Comparison of ENCODE assay signal across 19 cellular contexts in genomic region chr1:1624443-1625403, GRCh38. TPM values are rescaled to one million over a fixed set of nuclear protein-coding genes. Genes with fewer than 3 reads are reported as not detected.
DNase-seq lines count a peak whose midpoint lies in the region; ATAC-seq and TF ChIP-seq lines count a peak whose summit lies in the region.
"Had no signal": no experiment of that assay in that cellular context is flagged by ENCODE, and none has a peak within 500 bp of the region (broad histone marks: within the 10 kb centered on the region; RNA-seq: fewer than 3 reads in every experiment).

No MANE protein-coding gene starts in this region.

- H3K27me3 ChIP-seq in right atrium auricular region (no peaks in the 10 kb centered on the region), heart right ventricle (peaks cover 0 to 16% (median 0%) of the 10 kb centered on the region in 7 donors), suprapubic skin (peaks cover 6% of the 10 kb centered on the region)
- H3K27me3 ChIP-seq: SJCRH30 had no signal

- intact Hi-C loops in Right ventricle myocardium inferior (cut with DNase I) = no loop called here
- intact Hi-C loops in heart right ventricle (cut with DNase I) = no loop called here

- TF ChIP-seq CTCF in right atrium auricular region (IDR thresholded peaks at IDR 0.05) = no peak
- TF ChIP-seq CTCF in heart right ventricle (IDR thresholded peaks at IDR 0.05) = no peak
- TF ChIP-seq CTCF in suprapubic skin (IDR thresholded peaks at IDR 0.05) = no peak

- H3K4me3 ChIP-seq in right atrium auricular region (no peak overlapping the region), heart right ventricle (peak overlapping the region in 7 of 10 donors; percentile 10 to 41 (median 18)), suprapubic skin (no peak overlapping the region)
- H3K4me3 ChIP-seq: SJCRH30, skin epidermis had no signal

- peak overlapping the region in 1 of 2 donors; percentile 43 for H3K27ac ChIP-seq in right atrium auricular region
- H3K27ac ChIP-seq in heart right ventricle = peak overlapping the region in 8 of 10 donors; percentile 44 to 83 (median 68)
- no peak overlapping the region for H3K27ac ChIP-seq in suprapubic skin
- H3K27ac ChIP-seq: SJCRH30, skin epidermis had no signal

- WGBS in heart right ventricle, 2 donors = 58 to 69% methylated on average over 38 of the region's 38 CpGs
- 79% methylated on average over 23 of the region's 38 CpGs for WGBS in suprapubic skin

- TF ChIP-seq POLR2A in suprapubic skin (IDR thresholded peaks at IDR 0.05) = no peak

- peak; percentile 50 for ATAC-seq in Right ventricle myocardium inferior
- ATAC-seq in heart right ventricle = peak; percentile 36 to 79 (median 67)
- no peak for ATAC-seq in GM21360 (IDR thresholded peaks at IDR 0.05; ENCODE audit: unreplicated experiment)
- no peak for ATAC-seq in HG03565 (IDR thresholded peaks at IDR 0.05; ENCODE audit: unreplicated experiment)

- no peaks in the 10 kb centered on the region for H3K9me3 ChIP-seq in right atrium auricular region
- no peaks in the 10 kb centered on the region for H3K9me3 ChIP-seq in heart right ventricle
- no peaks in the 10 kb centered on the region for H3K9me3 ChIP-seq in suprapubic skin
- H3K9me3 ChIP-seq: SJCRH30 had no signal

- H3K36me3 ChIP-seq in right atrium auricular region (peaks cover 13% of the 10 kb centered on the region), heart right ventricle (peaks cover 0 to 41% (median 8%) of the 10 kb centered on the region in 9 donors), suprapubic skin (peaks cover 9% of the 10 kb centered on the region)
- H3K36me3 ChIP-seq: SJCRH30 had no signal

- no peak for TF ChIP-seq EP300 in suprapubic skin (IDR thresholded peaks at IDR 0.05)

- DNase-seq in Right ventricle myocardium inferior (ENCODE audit: missing footprints) (peak; percentile 78), right atrium auricular region (ENCODE audit: low spot score) (no peak), NCI-H69 (lab: John Stamatoyannopoulos, UW) (peak; percentile 74), heart right ventricle (peak; percentile 72 to 76), suprapubic skin (ENCODE audit: low spot score in 2 of 2) (peak; percentile 67 to 78), epidermal melanocyte (ENCODE audit: insufficient read length, low spot score) (no peak)
- DNase-seq: activated CD4-positive, alpha-beta T cell treated with anti-CD3 and anti-CD28 coated beads for 1 hour; immature natural killer cell; Kasumi-1; mammary epithelial cell; naive B cell; NCI-H1105 treated with DMSO at 0.1 percent for 48 hours; NCI-H446 treated with DMSO at 0.1 percent for 48 hours; SJCRH30; substantia nigra had no signal

- peaks cover 0 to 35% of the 10 kb centered on the region in 2 donors for H3K4me1 ChIP-seq in right atrium auricular region
- H3K4me1 ChIP-seq in heart right ventricle = peaks cover 4 to 46% (median 17%) of the 10 kb centered on the region in 9 donors
- H3K4me1 ChIP-seq in suprapubic skin = peaks cover 33% of the 10 kb centered on the region

RNA-seq across cellular contexts. Expression of gene MMP23B, which starts 7.2 kb away (rescaled TPM):
- 36.2 TPM for total RNA-seq in Right ventricle myocardium inferior
- total RNA-seq in right atrium auricular region = 10 to 100 TPM; 17.5 to 26.9 TPM
- 10 to 100 TPM; 21.5 to 87.0 (median 63.1) TPM for total RNA-seq in heart right ventricle
- 100 to 1,000 TPM in 1 of 2 donors, 10 to 100 TPM in 1; 14.2 to 113 TPM for polyA plus RNA-seq in heart right ventricle
- 1 to 10 TPM; 1.7 to 3.1 (median 2.9) TPM for total RNA-seq in suprapubic skin
- total RNA-seq: dermis microvascular lymphatic vessel endothelial cell had no signal
- polyA plus RNA-seq: mammary epithelial cell had no signal

RNA-seq across cellular contexts. Expression of gene MIB2, which starts 9.4 kb away (rescaled TPM):
- total RNA-seq in Right ventricle myocardium inferior (103 TPM), right atrium auricular region (10 to 100 TPM; 42.4 to 45.6 TPM), heart right ventricle (100 to 1,000 TPM in 1 of 10 donors, 10 to 100 TPM in 9; 53.6 to 110 (median 74.7) TPM), suprapubic skin (100 to 1,000 TPM; 131 to 212 (median 154) TPM)
- 100 to 1,000 TPM in 1 of 2 donors, 10 to 100 TPM in 1; 56.0 to 248 TPM for polyA plus RNA-seq in heart right ventricle

RNA-seq across cellular contexts. Expression of gene FNDC10, which starts 24.8 kb away (rescaled TPM):
- 3.0 TPM for total RNA-seq in Right ventricle myocardium inferior
- total RNA-seq in right atrium auricular region = 1 to 10 TPM; 2.5 to 2.7 TPM
- 1 to 10 TPM in 8 of 10 donors, under 1 TPM in 2; 0.66 to 5.9 (median 2.3) TPM for total RNA-seq in heart right ventricle
- 1 to 10 TPM; 1.1 to 3.8 TPM for polyA plus RNA-seq in heart right ventricle
- 10 to 100 TPM in 3 of 4 donors, 1 to 10 TPM in 1; 9.0 to 26.2 (median 24.5) TPM for total RNA-seq in suprapubic skin

RNA-seq across cellular contexts. Expression of gene CDK11B, which starts 34.1 kb away (rescaled TPM):
- total RNA-seq in Right ventricle myocardium inferior (24.0 TPM), right atrium auricular region (10 to 100 TPM; 16.2 to 19.7 TPM), heart right ventricle (10 to 100 TPM; 20.9 to 30.4 (median 23.8) TPM), suprapubic skin (10 to 100 TPM; 18.1 to 28.6 (median 23.3) TPM)
- polyA plus RNA-seq in heart right ventricle = 10 to 100 TPM; 31.4 to 34.1 TPM

RNA-seq across cellular contexts. Expression of gene SSU72, which starts 50.1 kb away (rescaled TPM):
- total RNA-seq in Right ventricle myocardium inferior (116 TPM), right atrium auricular region (100 to 1,000 TPM in 1 of 2 donors, 10 to 100 TPM in 1; 98.3 to 121 TPM), heart right ventricle (100 to 1,000 TPM in 4 of 10 donors, 10 to 100 TPM in 6; 73.8 to 138 (median 77.9) TPM), suprapubic skin (100 to 1,000 TPM; 102 to 115 (median 109) TPM)
- polyA plus RNA-seq in heart right ventricle = 100 to 1,000 TPM in 1 of 2 donors, 10 to 100 TPM in 1; 96.3 to 122 TPM

Comparison
In these comparisons a context has a peak if more than half of its experiments do, and no peak if none do; other contexts are left out.
1. DNase-seq: peak in Right ventricle myocardium inferior (single experiment), NCI-H69 (single experiment), heart right ventricle (2 of 2) and suprapubic skin (2 of 2); none in right atrium auricular region (single experiment) and epidermal melanocyte (single experiment).
2. H3K4me3 ChIP-seq: peak in heart right ventricle (7 of 10); none in right atrium auricular region (0 of 2) and suprapubic skin (single experiment).
3. ATAC-seq: peak in Right ventricle myocardium inferior (single experiment) and heart right ventricle (8 of 8); none in GM21360 (single experiment) and HG03565 (single experiment).